In the genomic region with DNA sequence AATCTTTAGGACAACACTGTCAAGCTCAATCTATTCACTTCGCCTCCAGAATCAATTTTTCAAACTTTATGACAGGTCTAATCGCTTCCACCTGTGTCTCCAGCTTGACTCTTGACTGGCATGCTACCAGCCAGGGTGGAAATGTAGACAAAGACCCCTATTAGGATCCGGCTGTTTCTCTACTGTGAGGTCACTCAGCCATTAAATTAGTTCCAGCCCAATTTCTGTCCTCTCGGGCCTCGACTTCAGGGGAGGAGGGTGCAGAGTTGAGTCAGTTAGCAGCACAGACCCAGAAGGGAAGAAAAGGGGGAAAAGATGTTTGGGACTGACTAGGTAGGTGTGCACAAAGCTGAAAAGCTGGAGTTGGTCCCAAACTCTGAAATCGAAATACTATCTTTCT, we compare ENCODE assay signal across 17 cellular contexts.
A peak's percentile ranks its signal among the peaks of the same experiment; 100 is the strongest.
DNase-seq lines count a peak whose midpoint lies in the region; ATAC-seq and TF ChIP-seq lines count a peak whose summit lies in the region.
"Had no signal": no experiment of that assay in that cellular context is flagged by ENCODE, and none has a peak within 500 bp of the region (broad histone marks: within the 10 kb centered on the region; RNA-seq: fewer than 3 reads in every experiment).

No MANE protein-coding gene starts in this region.

- peaks cover 0 to 11% of the 10 kb centered on the region in 2 donors for H3K36me3 ChIP-seq in left lung

- H3K4me1 ChIP-seq in left lung: no peaks in the 10 kb centered on the region
- H3K4me1 ChIP-seq: BLaER1 treated with 17β-estradiol and CSF1 and Interleukin-3, amounts not matched to agents 10 nM and 100 nM had no signal

- H3K27me3 ChIP-seq in left lung: no peaks in the 10 kb centered on the region
- H3K27me3 ChIP-seq: BLaER1 treated with 17β-estradiol and CSF1 and Interleukin-3, amounts not matched to agents 10 nM and 100 nM had no signal

- no peak overlapping the region for H3K4me3 Mint-ChIP-seq in osteocyte (ENCODE audit: unreplicated experiment)
- no peak overlapping the region for H3K4me3 Mint-ChIP-seq in nephron progenitor cell

- DNase-seq in DMS 273 (lab: John Stamatoyannopoulos, UW; ENCODE audit: unreplicated experiment) (peak; percentile 35), DMS 273 treated with DMSO at 0.1 percent for 48 hours (lab: John Stamatoyannopoulos, UW) (no peak), NCI-H1105 treated with DMSO at 0.1 percent for 48 hours (lab: John Stamatoyannopoulos, UW) (peak; percentile 25), NCI-H69 (lab: John Stamatoyannopoulos, UW) (peak; percentile 95), osteocyte (ENCODE audit: extremely low spot score, unreplicated experiment) (peak; percentile 73), nephron progenitor cell (no peak), left lung (no peak)
- DNase-seq: DMS53, NCI-H187, NCI-H510A, SIG-M5, T-helper 2 cell had no signal

- peaks cover 0 to 10% of the 10 kb centered on the region in 2 donors for H3K9me3 ChIP-seq in left lung

- H3K4me3 ChIP-seq in left lung: no peak overlapping the region
- H3K4me3 ChIP-seq: BLaER1 treated with 17β-estradiol and CSF1 and Interleukin-3, amounts not matched to agents 10 nM and 100 nM; K562 had no signal

- TF ChIP-seq CTCF in osteocyte (IDR thresholded peaks at IDR 0.05): no peak
- TF ChIP-seq CTCF in nephron progenitor cell (IDR thresholded peaks at IDR 0.05): no peak
- TF ChIP-seq CTCF in left lung (IDR thresholded peaks at IDR 0.05): no peak

- no peak overlapping the region for H3K27ac ChIP-seq in left lung
- H3K27ac ChIP-seq: 22Rv1; BLaER1 treated with 17β-estradiol and CSF1 and Interleukin-3, amounts not matched to agents 10 nM and 100 nM had no signal

- H3K36me3 Mint-ChIP-seq in osteocyte (ENCODE audit: unreplicated experiment) (peaks cover 21% of the 10 kb centered on the region), nephron progenitor cell (ENCODE audit: low read depth) (peaks cover 62% of the 10 kb centered on the region)

- intact Hi-C loops in left lung (cut with DNase I): no loop called here

- H3K27ac Mint-ChIP-seq in osteocyte (ENCODE audit: unreplicated experiment) (no peak overlapping the region), nephron progenitor cell (no peak overlapping the region)

- H3K4me1 Mint-ChIP-seq in osteocyte (ENCODE audit: unreplicated experiment) (peaks cover 7% of the 10 kb centered on the region), nephron progenitor cell (peaks cover 33% of the 10 kb centered on the region)

- H3K27me3 Mint-ChIP-seq in osteocyte (ENCODE audit: unreplicated experiment): no peaks in the 10 kb centered on the region
- peaks cover 3% of the 10 kb centered on the region for H3K27me3 Mint-ChIP-seq in nephron progenitor cell (ENCODE audit: low read depth, poor library complexity)

- ATAC-seq in GM21717 (IDR thresholded peaks at IDR 0.05; ENCODE audit: unreplicated experiment) (no peak), left lung (no peak)
- ATAC-seq: HCT116 had no signal

- H3K9me3 Mint-ChIP-seq in osteocyte (ENCODE audit: unreplicated experiment) (peaks cover 7% of the 10 kb centered on the region), nephron progenitor cell (peaks cover 23% of the 10 kb centered on the region)

Comparison
In these comparisons a context has a peak if more than half of its experiments do, and no peak if none do; other contexts are left out.
1. DNase-seq: peak in DMS 273 (single experiment), NCI-H1105 treated with DMSO at 0.1 percent for 48 hours (single experiment), NCI-H69 (single experiment) and osteocyte (single experiment); none in DMS 273 treated with DMSO at 0.1 percent for 48 hours (single experiment), nephron progenitor cell (single experiment) and left lung (0 of 2).